ENCODE assay signal across 1 cellular context in genomic region chr19:782195-783043, GRCh38.
TF ChIP-seq lines count a peak whose summit lies in the region.

No MANE protein-coding gene starts in this region.

TF ChIP-seq in SK-N-SH, 30 proteins besides CTCF, POLR2A, EP300 and RAD21 (continued from another document):
- TF ChIP-seq MAX (IDR thresholded peaks at IDR 0.05; ENCODE audit: low read depth) (no peak), EZH2phosphoT487 (IDR thresholded peaks at IDR 0.05; ENCODE audit: borderline replicate concordance, low read depth) (no peak), RFX5 (IDR thresholded peaks at IDR 0.05; ENCODE audit: low read length) (no peak), NFIC (IDR thresholded peaks at IDR 0.05; ENCODE audit: borderline replicate concordance) (no peak), USF2 (IDR thresholded peaks at IDR 0.05; ENCODE audit: borderline replicate concordance, low read depth, low read length) (no peak), YY1 (IDR thresholded peaks at IDR 0.05; ENCODE audit: low read depth) (no peak), MXI1 (IDR thresholded peaks at IDR 0.05; ENCODE audit: low read depth, low read length) (no peak), TEAD4 (IDR thresholded peaks at IDR 0.05; ENCODE audit: borderline replicate concordance, insufficient read depth) (no peak), SIN3A (IDR thresholded peaks at IDR 0.05; ENCODE audit: borderline replicate concordance, low read depth, low read length) (no peak), RXRA (IDR thresholded peaks at IDR 0.05; ENCODE audit: borderline replicate concordance, low read depth) (no peak), SMC3 (IDR thresholded peaks at IDR 0.05; ENCODE audit: low read depth, low read length) (no peak), FOXJ3 (CRISPR knock-in tag; IDR thresholded peaks at IDR 0.05) (no peak), REST (IDR thresholded peaks at IDR 0.05; ENCODE audit: low read depth, low read length) (no peak), NRF1 (IDR thresholded peaks at IDR 0.05; ENCODE audit: low read depth, low read length) (no peak)
- TF ChIP-seq, protein P1, sequence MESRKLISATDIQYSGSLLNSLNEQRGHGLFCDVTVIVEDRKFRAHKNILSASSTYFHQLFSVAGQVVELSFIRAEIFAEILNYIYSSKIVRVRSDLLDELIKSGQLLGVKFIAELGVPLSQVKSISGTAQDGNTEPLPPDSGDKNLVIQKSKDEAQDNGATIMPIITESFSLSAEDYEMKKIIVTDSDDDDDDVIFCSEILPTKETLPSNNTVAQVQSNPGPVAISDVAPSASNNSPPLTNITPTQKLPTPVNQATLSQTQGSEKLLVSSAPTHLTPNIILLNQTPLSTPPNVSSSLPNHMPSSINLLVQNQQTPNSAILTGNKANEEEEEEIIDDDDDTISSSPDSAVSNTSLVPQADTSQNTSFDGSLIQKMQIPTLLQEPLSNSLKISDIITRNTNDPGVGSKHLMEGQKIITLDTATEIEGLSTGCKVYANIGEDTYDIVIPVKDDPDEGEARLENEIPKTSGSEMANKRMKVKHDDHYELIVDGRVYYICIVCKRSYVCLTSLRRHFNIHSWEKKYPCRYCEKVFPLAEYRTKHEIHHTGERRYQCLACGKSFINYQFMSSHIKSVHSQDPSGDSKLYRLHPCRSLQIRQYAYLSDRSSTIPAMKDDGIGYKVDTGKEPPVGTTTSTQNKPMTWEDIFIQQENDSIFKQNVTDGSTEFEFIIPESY (IDR thresholded peaks at IDR 0.05; ENCODE audit: borderline replicate concordance, low read depth): no peak
